Comparison of ENCODE assay signal across 1 cellular context in the genomic region with DNA sequence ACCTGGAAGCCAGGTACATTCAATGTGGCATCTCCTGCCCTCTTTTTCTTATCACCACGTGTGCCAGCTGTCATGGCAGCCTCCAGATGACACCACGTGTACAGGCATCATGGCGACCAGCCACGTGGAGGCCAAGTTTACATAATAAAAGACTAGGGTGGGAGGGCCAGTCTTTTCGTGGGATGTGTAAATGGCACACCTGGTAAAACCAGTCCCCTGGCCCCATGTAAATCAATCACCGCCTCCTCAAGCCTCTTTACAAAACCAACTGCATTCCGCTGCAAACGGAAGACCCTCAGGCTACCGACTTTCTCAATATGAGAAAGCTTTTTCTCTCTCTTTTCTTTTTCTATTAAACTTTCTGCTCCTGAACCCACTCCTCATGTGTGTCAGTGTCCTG.
TF ChIP-seq lines count a peak whose summit lies in the region.

No MANE protein-coding gene starts in this region.

TF ChIP-seq in GM23338, 12 proteins besides CTCF, POLR2A, EP300 and RAD21 (continued from another document):
- TF ChIP-seq, protein P1, sequence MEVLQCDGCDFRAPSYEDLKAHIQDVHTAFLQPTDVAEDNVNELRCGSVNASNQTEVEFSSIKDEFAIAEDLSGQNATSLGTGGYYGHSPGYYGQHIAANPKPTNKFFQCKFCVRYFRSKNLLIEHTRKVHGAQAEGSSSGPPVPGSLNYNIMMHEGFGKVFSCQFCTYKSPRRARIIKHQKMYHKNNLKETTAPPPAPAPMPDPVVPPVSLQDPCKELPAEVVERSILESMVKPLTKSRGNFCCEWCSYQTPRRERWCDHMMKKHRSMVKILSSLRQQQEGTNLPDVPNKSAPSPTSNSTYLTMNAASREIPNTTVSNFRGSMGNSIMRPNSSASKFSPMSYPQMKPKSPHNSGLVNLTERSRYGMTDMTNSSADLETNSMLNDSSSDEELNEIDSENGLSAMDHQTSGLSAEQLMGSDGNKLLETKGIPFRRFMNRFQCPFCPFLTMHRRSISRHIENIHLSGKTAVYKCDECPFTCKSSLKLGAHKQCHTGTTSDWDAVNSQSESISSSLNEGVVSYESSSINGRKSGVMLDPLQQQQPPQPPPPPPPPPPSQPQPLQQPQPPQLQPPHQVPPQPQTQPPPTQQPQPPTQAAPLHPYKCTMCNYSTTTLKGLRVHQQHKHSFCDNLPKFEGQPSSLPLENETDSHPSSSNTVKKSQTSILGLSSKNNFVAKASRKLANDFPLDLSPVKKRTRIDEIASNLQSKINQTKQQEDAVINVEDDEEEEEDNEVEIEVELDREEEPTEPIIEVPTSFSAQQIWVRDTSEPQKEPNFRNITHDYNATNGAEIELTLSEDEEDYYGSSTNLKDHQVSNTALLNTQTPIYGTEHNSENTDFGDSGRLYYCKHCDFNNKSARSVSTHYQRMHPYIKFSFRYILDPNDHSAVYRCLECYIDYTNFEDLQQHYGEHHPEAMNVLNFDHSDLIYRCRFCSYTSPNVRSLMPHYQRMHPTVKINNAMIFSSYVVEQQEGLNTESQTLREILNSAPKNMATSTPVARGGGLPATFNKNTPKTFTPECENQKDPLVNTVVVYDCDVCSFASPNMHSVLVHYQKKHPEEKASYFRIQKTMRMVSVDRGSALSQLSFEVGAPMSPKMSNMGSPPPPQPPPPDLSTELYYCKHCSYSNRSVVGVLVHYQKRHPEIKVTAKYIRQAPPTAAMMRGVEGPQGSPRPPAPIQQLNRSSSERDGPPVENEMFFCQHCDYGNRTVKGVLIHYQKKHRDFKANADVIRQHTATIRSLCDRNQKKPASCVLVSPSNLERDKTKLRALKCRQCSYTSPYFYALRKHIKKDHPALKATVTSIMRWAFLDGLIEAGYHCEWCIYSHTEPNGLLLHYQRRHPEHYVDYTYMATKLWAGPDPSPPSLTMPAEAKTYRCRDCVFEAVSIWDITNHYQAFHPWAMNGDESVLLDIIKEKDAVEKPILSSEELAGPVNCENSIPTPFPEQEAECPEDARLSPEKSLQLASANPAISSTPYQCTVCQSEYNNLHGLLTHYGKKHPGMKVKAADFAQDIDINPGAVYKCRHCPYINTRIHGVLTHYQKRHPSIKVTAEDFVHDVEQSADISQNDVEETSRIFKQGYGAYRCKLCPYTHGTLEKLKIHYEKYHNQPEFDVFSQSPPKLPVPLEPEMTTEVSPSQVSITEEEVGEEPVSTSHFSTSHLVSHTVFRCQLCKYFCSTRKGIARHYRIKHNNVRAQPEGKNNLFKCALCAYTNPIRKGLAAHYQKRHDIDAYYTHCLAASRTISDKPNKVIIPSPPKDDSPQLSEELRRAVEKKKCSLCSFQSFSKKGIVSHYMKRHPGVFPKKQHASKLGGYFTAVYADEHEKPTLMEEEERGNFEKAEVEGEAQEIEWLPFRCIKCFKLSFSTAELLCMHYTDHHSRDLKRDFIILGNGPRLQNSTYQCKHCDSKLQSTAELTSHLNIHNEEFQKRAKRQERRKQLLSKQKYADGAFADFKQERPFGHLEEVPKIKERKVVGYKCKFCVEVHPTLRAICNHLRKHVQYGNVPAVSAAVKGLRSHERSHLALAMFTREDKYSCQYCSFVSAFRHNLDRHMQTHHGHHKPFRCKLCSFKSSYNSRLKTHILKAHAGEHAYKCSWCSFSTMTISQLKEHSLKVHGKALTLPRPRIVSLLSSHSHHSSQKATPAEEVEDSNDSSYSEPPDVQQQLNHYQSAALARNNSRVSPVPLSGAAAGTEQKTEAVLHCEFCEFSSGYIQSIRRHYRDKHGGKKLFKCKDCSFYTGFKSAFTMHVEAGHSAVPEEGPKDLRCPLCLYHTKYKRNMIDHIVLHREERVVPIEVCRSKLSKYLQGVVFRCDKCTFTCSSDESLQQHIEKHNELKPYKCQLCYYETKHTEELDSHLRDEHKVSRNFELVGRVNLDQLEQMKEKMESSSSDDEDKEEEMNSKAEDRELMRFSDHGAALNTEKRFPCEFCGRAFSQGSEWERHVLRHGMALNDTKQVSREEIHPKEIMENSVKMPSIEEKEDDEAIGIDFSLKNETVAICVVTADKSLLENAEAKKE (CRISPR knock-in tag; IDR thresholded peaks at IDR 0.05), result no peak; the same call in 1 of the 2 replicates
- TF ChIP-seq POLR2AphosphoS5 (IDR thresholded peaks at IDR 0.05; ENCODE audit: low read depth), result peak; percentile 48; the same call in 1 of the 2 replicates
- TF ChIP-seq CREB1 (CRISPR knock-in tag; IDR thresholded peaks at IDR 0.05; ENCODE audit: low read depth), result peak; percentile 73
- no peak for TF ChIP-seq EZH2phosphoT487 (IDR thresholded peaks at IDR 0.05; ENCODE audit: unreplicated experiment)
